ENCODE assay signal across 8 cellular contexts in genomic region chr16:87868254-87869029, GRCh38. TPM values are rescaled to one million over a fixed set of nuclear protein-coding genes. Genes with fewer than 3 reads are reported as not detected.
DNase-seq lines count a peak whose midpoint lies in the region; ATAC-seq and TF ChIP-seq lines count a peak whose summit lies in the region.
"Not testable (repeated sequence)": the region's sequence is repeated elsewhere in the genome, so short reads cannot be mapped to it uniquely, and the experiment has no call there.

No MANE protein-coding gene starts in this region.

- not testable (repeated sequence) for TF ChIP-seq CTCF in GM12865 (IDR thresholded peaks at IDR 0.05; ENCODE audit: insufficient read depth, low read depth, low read length, missing control alignments); choroid plexus epithelial cell (conservative IDR thresholded peaks at IDR 0.05; ENCODE audit: low read depth, low read length); upper lobe of left lung (IDR thresholded peaks at IDR 0.05)

- H3K9ac ChIP-seq in iPS-18a (ENCODE audit: low read length): peak overlapping the region; percentile 62

- H3K9me3 Mint-ChIP-seq in activated CD4-positive, alpha-beta memory T cell treated with anti-CD3 and anti-CD28 coated beads for 36 hours: not testable (repeated sequence)

- 11% methylated on average over 32 to 35 of the region's 37 CpGs for WGBS in upper lobe of left lung, 2 donors

- peak in 1 of 4 donors; percentile 21 for TF ChIP-seq POLR2A in upper lobe of left lung (IDR thresholded peaks at IDR 0.05)

- DNase-seq in GM12865 (ENCODE audit: low read depth): peak; percentile 85
- DNase-seq in NOMO-1 treated with DMSO at 0.1 percent for 48 hours (lab: John Stamatoyannopoulos, UW; ENCODE audit: unreplicated experiment): peak; percentile 83
- DNase-seq in activated CD4-positive, alpha-beta memory T cell treated with anti-CD3 and anti-CD28 coated beads for 36 hours: peak; percentile 91
- peak; percentile 91 for DNase-seq in choroid plexus epithelial cell (ENCODE audit: low read depth)
- peak; percentile 50 for DNase-seq in putamen (ENCODE audit: low spot score)
- DNase-seq in upper lobe of left lung: peak in 1 of 2 donors; percentile 81

- H3K27ac Mint-ChIP-seq in activated CD4-positive, alpha-beta memory T cell treated with anti-CD3 and anti-CD28 coated beads for 36 hours: peak overlapping the region; percentile 100

- peaks cover 48% of the 10 kb centered on the region for H3K36me3 Mint-ChIP-seq in activated CD4-positive, alpha-beta memory T cell treated with anti-CD3 and anti-CD28 coated beads for 36 hours

- not testable (repeated sequence) for H3K9me3 ChIP-seq in iPS-18a (ENCODE audit: control insufficient read depth, low read depth, low read length); upper lobe of left lung

- H3K4me1 ChIP-seq in iPS-18a (ENCODE audit: control insufficient read depth, low read depth, low read length): peaks cover 29% of the 10 kb centered on the region
- H3K4me1 ChIP-seq in upper lobe of left lung: peaks cover 9 to 36% (median 29%) of the 10 kb centered on the region in 4 donors

- H3K4me3 ChIP-seq in GM12865 (ENCODE audit: low read depth, low read length) (peak overlapping the region; percentile 83), choroid plexus epithelial cell (ENCODE audit: low read depth, low read length) (peak overlapping the region; percentile 69), iPS-18a (ENCODE audit: low read length) (peak overlapping the region; percentile 69), upper lobe of left lung (peak overlapping the region; percentile 18 to 60 (median 58))

- H3K36me3 ChIP-seq in iPS-18a (ENCODE audit: control insufficient read depth, low read depth, low read length); upper lobe of left lung: not testable (repeated sequence)

- H3K27ac ChIP-seq in iPS-18a (ENCODE audit: low read length): not testable (repeated sequence)
- H3K27ac ChIP-seq in upper lobe of left lung: peak overlapping the region in 3 of 4 donors; percentile 40 to 66 (median 64)

- POLR2A ChIA-PET in activated CD4-positive, alpha-beta memory T cell treated with anti-CD3 and anti-CD28 coated beads for 36 hours (lab: Charles Lee): interaction anchor here (0.8 to 7.5 kb wide), 13 partner anchors 8 to 586 kb away, joined by 3 to 103 read pairs (median 6); partner anchors contain the start of genes BANP and KLHDC4

- H3K27me3 ChIP-seq in iPS-18a (ENCODE audit: control insufficient read depth, insufficient read depth, low read length): peaks cover 51% of the 10 kb centered on the region
- H3K27me3 ChIP-seq in upper lobe of left lung: not testable (repeated sequence)

- intact Hi-C loops in activated CD4-positive, alpha-beta memory T cell treated with anti-CD3 and anti-CD28 coated beads for 36 hours (cut with micrococcal nuclease): loop anchor here (2.0 kb wide), 1 partner anchor 82 kb away; the partner anchor contains the start of gene BANP

- CTCF ChIA-PET in activated CD4-positive, alpha-beta memory T cell treated with anti-CD3 and anti-CD28 coated beads for 36 hours (lab: Charles Lee): interaction anchor here (1.0 to 15.0 kb wide), 4 partner anchors 16 to 88 kb away, joined by 4 to 275 read pairs (median 114); no protein-coding TSS in a partner anchor

- H3K27me3 Mint-ChIP-seq in activated CD4-positive, alpha-beta memory T cell treated with anti-CD3 and anti-CD28 coated beads for 36 hours: not testable (repeated sequence)

- H3K4me3 Mint-ChIP-seq in activated CD4-positive, alpha-beta memory T cell treated with anti-CD3 and anti-CD28 coated beads for 36 hours: peak overlapping the region; percentile 100

- TF ChIP-seq EP300 in upper lobe of left lung (IDR thresholded peaks at IDR 0.05): not testable (repeated sequence)

- peak; percentile 33 for ATAC-seq in HG02981 (IDR thresholded peaks at IDR 0.05; ENCODE audit: unreplicated experiment)
- peak; percentile 52 to 68 for ATAC-seq in upper lobe of left lung (ENCODE audit: low FRiP score in 2 of 2)

- peaks cover 55% of the 10 kb centered on the region for H3K4me1 Mint-ChIP-seq in activated CD4-positive, alpha-beta memory T cell treated with anti-CD3 and anti-CD28 coated beads for 36 hours (ENCODE audit: low read depth)

RNA-seq across cellular contexts. Expression of gene SLC7A5, which starts 0.9 kb away (rescaled TPM):
- 100 to 1,000 TPM; 262 TPM for total RNA-seq in activated CD4-positive, alpha-beta memory T cell treated with anti-CD3 and anti-CD28 coated beads for 36 hours
- 10 to 100 TPM in 2 of 6 donors, 1 to 10 TPM in 4; 4.7 to 20.4 (median 8.5) TPM for total RNA-seq in upper lobe of left lung

Comparison
In these comparisons a context has a peak if more than half of its experiments do, and no peak if none do; other contexts are left out.
1. RNA of gene SLC7A5, which starts 0.9 kb away (total RNA-seq): 262 TPM in activated CD4-positive, alpha-beta memory T cell treated with anti-CD3 and anti-CD28 coated beads for 36 hours; 4.7 to 20.4 TPM in upper lobe of left lung; every median in the first group is over 10 times any median in the second.
2. Peak in every context shown above with its lines, with median percentiles within 50 percentile points of each other: H3K4me3 ChIP-seq.